Comparison of ENCODE assay signal across 21 cellular contexts in genomic region chr9:128406848-128407391, GRCh38. TPM values are rescaled to one million over a fixed set of nuclear protein-coding genes. Genes with fewer than 3 reads are reported as not detected.
DNase-seq lines count a peak whose midpoint lies in the region; ATAC-seq, FAIRE-seq and TF ChIP-seq lines count a peak whose summit lies in the region.
"Had no signal": no experiment of that assay in that cellular context is flagged by ENCODE, and none has a peak within 500 bp of the region (broad histone marks: within the 10 kb centered on the region; RNA-seq: fewer than 3 reads in every experiment).

No MANE protein-coding gene starts in this region.

- FAIRE-seq in RCC 7860 (lab: Jason Lieb, UNC): no peak
- FAIRE-seq: GM12891 had no signal

- no peaks in the 10 kb centered on the region for H3K9me3 Mint-ChIP-seq in chondrocyte (ENCODE audit: low read depth)
- H3K9me3 Mint-ChIP-seq: activated naive CD8-positive, alpha-beta T cell treated with anti-CD3 and anti-CD28 coated beads for 36 hours; CD8-positive, alpha-beta memory T cell; natural killer cell treated with Interleukin-12 subunit alpha and Interleukin-12 subunit beta and Interleukin-15 and Interleukin-18, amount 100 ng/mL, for 72 hours had no signal

- no peak overlapping the region for H3K4ac ChIP-seq in mesenchymal stem cell (ENCODE audit: low read depth in 1 of 2, low read length in 2 of 2)

- H2BK5ac ChIP-seq in mesenchymal stem cell (ENCODE audit: low read depth, low read length, poor library complexity, severe bottlenecking): no peak overlapping the region

- H3K9me3 ChIP-seq in mesenchymal stem cell (ENCODE audit: control insufficient read depth, low read length) (no peaks in the 10 kb centered on the region), T-helper 17 cell (ENCODE audit: control insufficient read depth, low read length, poor library complexity, severe bottlenecking) (no peaks in the 10 kb centered on the region)
- H3K9me3 ChIP-seq: gastroesophageal sphincter, SJSA1 had no signal

- peaks cover 6 to 17% of the 10 kb centered on the region in 2 experiments for H3K27me3 ChIP-seq in mesenchymal stem cell (ENCODE audit: control insufficient read depth in 1 of 2, insufficient read depth in 1 of 2, low read length in 2 of 2)
- H3K27me3 ChIP-seq: SJSA1 had no signal

- no peak overlapping the region for H2BK12ac ChIP-seq in mesenchymal stem cell (ENCODE audit: low read length in 2 of 2)

- peaks cover 6% of the 10 kb centered on the region for H3K4me1 Mint-ChIP-seq in chondrocyte (ENCODE audit: low read depth)
- peaks cover 2% of the 10 kb centered on the region for H3K4me1 Mint-ChIP-seq in T-helper 17 cell
- H3K4me1 Mint-ChIP-seq: activated naive CD8-positive, alpha-beta T cell treated with anti-CD3 and anti-CD28 coated beads for 36 hours; CD8-positive, alpha-beta memory T cell had no signal

- H3K4me3 ChIP-seq in mesenchymal stem cell (ENCODE audit: insufficient read depth in 1 of 2, low read depth in 1 of 2, low read length in 2 of 2): no peak overlapping the region
- H3K4me3 ChIP-seq: gastroesophageal sphincter, lung, SJSA1 had no signal

- H3K27ac Mint-ChIP-seq in chondrocyte (ENCODE audit: unreplicated experiment): peak overlapping the region; percentile 36
- no peak overlapping the region for H3K27ac Mint-ChIP-seq in T-helper 17 cell
- H3K27ac Mint-ChIP-seq: activated naive CD8-positive, alpha-beta T cell treated with anti-CD3 and anti-CD28 coated beads for 36 hours; CD8-positive, alpha-beta memory T cell; natural killer cell treated with Interleukin-12 subunit alpha and Interleukin-12 subunit beta and Interleukin-15 and Interleukin-18, amount 100 ng/mL, for 72 hours had no signal

- no peaks in the 10 kb centered on the region for H3K36me3 Mint-ChIP-seq in chondrocyte (ENCODE audit: low read depth)
- no peaks in the 10 kb centered on the region for H3K36me3 Mint-ChIP-seq in T-helper 17 cell (ENCODE audit: low read depth)
- H3K36me3 Mint-ChIP-seq: activated naive CD8-positive, alpha-beta T cell treated with anti-CD3 and anti-CD28 coated beads for 36 hours; CD8-positive, alpha-beta memory T cell; natural killer cell treated with Interleukin-12 subunit alpha and Interleukin-12 subunit beta and Interleukin-15 and Interleukin-18, amount 100 ng/mL, for 72 hours had no signal

- no peak overlapping the region for H2AK5ac ChIP-seq in mesenchymal stem cell (ENCODE audit: low read length, severe bottlenecking)

- DNase-seq in EL (peak; percentile 52), RCC 7860 (ENCODE audit: low spot score) (peak; percentile 68), chondrocyte (ENCODE audit: low spot score) (no peak), mesenchymal stem cell (no peak), NCI-H2107 (lab: John Stamatoyannopoulos, UW) (no peak), T-helper 17 cell (no peak), retina (no peak), Kasumi-1 (lab: John Stamatoyannopoulos, UW) (no peak)
- DNase-seq: activated CD4-positive, alpha-beta T cell treated with anti-CD3 and anti-CD28 coated beads, Interleukin-2, amount 50 U/mL, for 4 hours; activated naive CD8-positive, alpha-beta T cell treated with anti-CD3 and anti-CD28 coated beads for 36 hours; activated T-cell treated with anti-CD3 and anti-CD28 coated beads, Interleukin-2, amount 50 U/mL, for 1 hour; CD8-positive, alpha-beta memory T cell; cerebellar nuclear complex; NCI-H187; NCI-H510A had no signal

- H3K36me3 ChIP-seq in mesenchymal stem cell (ENCODE audit: control insufficient read depth in 1 of 2, insufficient read depth in 2 of 2, low read depth in 1 of 2, low read length in 2 of 2): no peaks in the 10 kb centered on the region
- H3K36me3 ChIP-seq: gastroesophageal sphincter, SJSA1 had no signal

- peak overlapping the region; percentile 36 for H2AFZ ChIP-seq in mesenchymal stem cell (ENCODE audit: low read depth, low read length)

- H4K91ac ChIP-seq in mesenchymal stem cell (ENCODE audit: low read length): no peak overlapping the region

- no peak overlapping the region for H3K27ac ChIP-seq in mesenchymal stem cell (ENCODE audit: low read length, poor library complexity, severe bottlenecking)
- H3K27ac ChIP-seq: gastroesophageal sphincter, KMS-11, SJSA1 had no signal

- H3K4me3 Mint-ChIP-seq in chondrocyte (ENCODE audit: unreplicated experiment) (no peak overlapping the region), T-helper 17 cell (no peak overlapping the region)
- H3K4me3 Mint-ChIP-seq: activated naive CD8-positive, alpha-beta T cell treated with anti-CD3 and anti-CD28 coated beads for 36 hours; CD8-positive, alpha-beta memory T cell; natural killer cell treated with Interleukin-12 subunit alpha and Interleukin-12 subunit beta and Interleukin-15 and Interleukin-18, amount 100 ng/mL, for 72 hours had no signal

- no peak overlapping the region for H3K14ac ChIP-seq in mesenchymal stem cell (ENCODE audit: low read length in 2 of 2)

- 69% methylated on average over 9 of the region's 9 CpGs for WGBS in mesenchymal stem cell

- H3K27me3 Mint-ChIP-seq in chondrocyte (ENCODE audit: low read depth) (peaks cover 4% of the 10 kb centered on the region), T-helper 17 cell (peaks cover 32% of the 10 kb centered on the region)

- H3K18ac ChIP-seq in mesenchymal stem cell (ENCODE audit: low read depth in 1 of 2, low read length in 2 of 2): no peak overlapping the region

- ATAC-seq in T-helper 17 cell: no peak
- ATAC-seq: gastroesophageal sphincter; natural killer cell treated with Interleukin-12 subunit alpha and Interleukin-12 subunit beta and Interleukin-15 and Interleukin-18, amount 100 ng/mL, for 72 hours had no signal

- TF ChIP-seq CTCF in chondrocyte (IDR thresholded peaks at IDR 0.05): no peak

- H2BK15ac ChIP-seq in mesenchymal stem cell (ENCODE audit: low read depth, poor library complexity, severe bottlenecking): no peak overlapping the region

- H4K8ac ChIP-seq in mesenchymal stem cell (ENCODE audit: low read length): no peak overlapping the region

- H3K23ac ChIP-seq in mesenchymal stem cell (ENCODE audit: low read length in 2 of 2): no peak overlapping the region

- no peaks in the 10 kb centered on the region for H3K79me1 ChIP-seq in mesenchymal stem cell (replicated peaks; ENCODE audit: low read length, poor library complexity, severe bottlenecking)

- H3K9ac ChIP-seq in mesenchymal stem cell (ENCODE audit: low read length): peak overlapping the region; percentile 35
- H3K9ac ChIP-seq: KMS-11 had no signal

- H3K4me1 ChIP-seq in mesenchymal stem cell (ENCODE audit: control insufficient read depth, insufficient read depth, low read depth, low read length): peaks cover 20% of the 10 kb centered on the region

- no peak overlapping the region for H3K4me2 ChIP-seq in mesenchymal stem cell (ENCODE audit: low read length, poor library complexity, severe bottlenecking)
- H3K4me2 ChIP-seq: KMS-11 had no signal

- no peak overlapping the region for H2BK120ac ChIP-seq in mesenchymal stem cell (ENCODE audit: low read depth, low read length)

RNA-seq across cellular contexts. Expression of gene CERCAM, which starts 13.7 kb away (rescaled TPM):
- 217 to 282 TPM (median 280 TPM) in 3 replicates for total RNA-seq in chondrocyte
- polyA plus RNA-seq in mesenchymal stem cell (2013, experiment 1 of 2): 96.2 TPM
- polyA plus RNA-seq in mesenchymal stem cell (2013, experiment 2 of 2): 100 TPM
- under 1 TPM; 0.25 to 0.42 TPM for total RNA-seq in T-helper 17 cell

RNA-seq across cellular contexts. Expression of gene URM1, which starts 35.7 kb away (rescaled TPM):
- total RNA-seq in chondrocyte: 50.5 to 60.6 TPM (median 57.6 TPM) in 3 replicates
- polyA plus RNA-seq in mesenchymal stem cell (2013, experiment 1 of 2): 59.4 TPM
- 59.8 TPM for polyA plus RNA-seq in mesenchymal stem cell (2013, experiment 2 of 2)
- total RNA-seq in T-helper 17 cell: 10 to 100 TPM; 29.5 to 43.3 TPM

RNA-seq across cellular contexts. Expression of gene ODF2, which starts 48.9 kb away (rescaled TPM):
- total RNA-seq in chondrocyte (25.6 to 34.1 TPM (median 28.7 TPM) in 3 replicates), T-helper 17 cell (10 to 100 TPM; 26.2 to 29.1 TPM)
- 20.1 TPM for polyA plus RNA-seq in mesenchymal stem cell (2013, experiment 1 of 2)
- polyA plus RNA-seq in mesenchymal stem cell (2013, experiment 2 of 2): 20.1 TPM

Comparison
In these comparisons a context has a peak if more than half of its experiments do, and no peak if none do; other contexts are left out.
1. DNase-seq: peak in EL (single experiment) and RCC 7860 (single experiment); none in chondrocyte (single experiment), mesenchymal stem cell (single experiment), NCI-H2107 (single experiment), T-helper 17 cell (0 of 3), retina (single experiment) and Kasumi-1 (0 of 2).
2. RNA of gene CERCAM, which starts 13.7 kb away (total RNA-seq): 217 to 282 TPM in chondrocyte; 0.25 to 0.42 TPM in T-helper 17 cell; every median in the first group is over 100 times any median in the second.